In genomic region chr3:99570061-99570460, GRCh38 we compare ENCODE assay signal across 28 cellular contexts.
"Had no signal": no experiment of that assay in that cellular context is flagged by ENCODE, and none has a peak within 500 bp of the region (broad histone marks: within the 10 kb centered on the region; RNA-seq: fewer than 3 reads in every experiment).

No MANE protein-coding gene starts in this region.

- DNase-seq: activated CD4-positive, alpha-beta T cell treated with anti-CD3 and anti-CD28 coated beads for 48 hours; activated CD4-positive, alpha-beta T cell treated with anti-CD3 and anti-CD28 coated beads, Interleukin-2, amount 50 U/mL, for 4 hours; activated CD4-positive, CD25-positive, alpha-beta regulatory T cell treated with anti-CD3 and anti-CD28 coated beads, Interleukin-2, amount 50 U/mL, for 72 hours; activated CD8-positive, alpha-beta memory T cell treated with anti-CD3 and anti-CD28 coated beads, Interleukin-2, amount 50 U/mL, for 48 hours; activated CD8-positive, alpha-beta T cell treated with anti-CD3 and anti-CD28 coated beads, Interleukin-2, amount 10 ng/mL, durations not matched to agents 7 days and 5 days; activated naive CD4-positive, alpha-beta T cell treated with anti-CD3 and anti-CD28 coated beads, Interleukin-2, amount 50 U/mL, for 16 hours; activated naive CD8-positive, alpha-beta T cell treated with anti-CD3 and anti-CD28 coated beads, Interleukin-2, amount 10 ng/mL, durations not matched to agents 7 days and 5 days; activated T-cell treated with anti-CD3 and anti-CD28 coated beads, Interleukin-2, amount 50 U/mL, for 1 hour; adrenal gland; anterior cingulate cortex; cerebellar nuclear complex; MG63; MV-4-11; NCI-H1092 treated with DMSO at 0.1 percent for 48 hours; NCI-H1417 treated with DMSO at 0.1 percent for 48 hours; NCI-H1694; NCI-H2029; NCI-H2107; NCI-H2171 treated with DMSO at 0.1 percent for 48 hours; NCI-H226; NCI-H526; RPMI8226; SK-N-SH; T-helper 1 cell had no signal

- H3K4me2 ChIP-seq: KMS-11, SK-N-SH had no signal

- H3K9me2 ChIP-seq: SK-N-SH had no signal

- H3K27ac ChIP-seq: adrenal gland, KMS-11 had no signal

- H3K9ac ChIP-seq: KMS-11, SK-N-SH had no signal

- H3K4me3 ChIP-seq: adrenal gland, MG63 had no signal

- H3K4me1 ChIP-seq: adrenal gland had no signal

- H3K27me3 ChIP-seq: adrenal gland, MG63 had no signal

- H3K9me3 ChIP-seq: adrenal gland, SK-N-SH had no signal

- ATAC-seq: activated CD8-positive, alpha-beta T cell treated with anti-CD3 and anti-CD28 coated beads, Interleukin-2, amount 10 ng/mL, durations not matched to agents 7 days and 5 days; Panc1; Right ventricle myocardium inferior; WTC11 had no signal

- H3K36me3 ChIP-seq: adrenal gland, MG63 had no signal
